8 cellular contexts compared by ENCODE assay signal in the genomic region with DNA sequence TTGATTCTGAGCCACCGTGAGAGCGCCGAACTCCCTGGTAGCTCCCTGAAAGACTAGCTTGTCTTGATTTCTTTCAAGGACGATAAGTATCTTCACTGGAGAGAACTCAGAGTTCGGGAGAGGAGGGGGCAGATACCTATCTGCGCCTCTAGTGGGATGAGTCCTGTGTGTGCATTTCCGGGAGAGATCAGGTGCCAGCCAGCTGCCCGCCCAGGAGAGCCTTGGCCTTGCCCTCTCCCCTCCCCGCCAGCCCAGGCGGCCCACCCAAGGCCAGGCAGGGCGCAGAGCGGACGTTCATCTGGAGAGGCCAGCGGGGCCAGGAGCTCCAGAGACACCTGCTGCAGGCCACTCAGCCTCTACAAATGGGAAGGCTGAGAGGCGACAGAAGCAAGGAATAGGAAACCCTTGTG. TPM values are rescaled to one million over a fixed set of nuclear protein-coding genes. Genes with fewer than 3 reads are reported as not detected.
DNase-seq lines count a peak whose midpoint lies in the region; ATAC-seq lines count a peak whose summit lies in the region.

No MANE protein-coding gene starts in this region.

- peaks cover 6% of the 10 kb centered on the region for H3K4me1 Mint-ChIP-seq in activated naive CD4-positive, alpha-beta T cell treated with anti-CD3 and anti-CD28 coated beads, Interleukin-2, amount 50 U/mL, for 24 hours
- H3K4me1 Mint-ChIP-seq in activated naive CD8-positive, alpha-beta T cell treated with anti-CD3 and anti-CD28 coated beads, Interleukin-2, amount 10 ng/mL, durations not matched to agents 7 days and 5 days: peaks cover 12% of the 10 kb centered on the region
- H3K4me1 Mint-ChIP-seq in stimulated activated naive CD8-positive, alpha-beta T cell treated with anti-CD3 and anti-CD28 coated beads, Interleukin-15, amount 100 ng/mL, for 72 hours: peaks cover 50% of the 10 kb centered on the region

- peak overlapping the region; percentile 87 for H3K4me3 ChIP-seq in iPS-20b (ENCODE audit: low read length)

- 0 out of 2 replicates have a peak, but pooled peaks cover 8% of the 10 kb centered on the region for H3K36me3 ChIP-seq in iPS-20b (ENCODE audit: insufficient read depth, low read depth, low read length)

- H3K36me3 Mint-ChIP-seq in activated naive CD4-positive, alpha-beta T cell treated with anti-CD3 and anti-CD28 coated beads, Interleukin-2, amount 50 U/mL, for 24 hours: peaks cover 2% of the 10 kb centered on the region
- no peaks in the 10 kb centered on the region for H3K36me3 Mint-ChIP-seq in activated naive CD8-positive, alpha-beta T cell treated with anti-CD3 and anti-CD28 coated beads, Interleukin-2, amount 10 ng/mL, durations not matched to agents 7 days and 5 days

- no peak for ATAC-seq in activated naive CD8-positive, alpha-beta T cell treated with anti-CD3 and anti-CD28 coated beads, Interleukin-2, amount 10 ng/mL, durations not matched to agents 7 days and 5 days (ENCODE audit: low read depth)
- ATAC-seq in stimulated activated naive CD8-positive, alpha-beta T cell treated with anti-CD3 and anti-CD28 coated beads, Interleukin-15, amount 100 ng/mL, for 72 hours: peak; percentile 28
- no peak for ATAC-seq in HG02870 (IDR thresholded peaks at IDR 0.05; ENCODE audit: unreplicated experiment)

- H3K27ac ChIP-seq in iPS-20b (ENCODE audit: low read length): no peak overlapping the region

- no peak for DNase-seq in activated naive CD4-positive, alpha-beta T cell treated with Interleukin-2 at 50 U/mL for 16 hours
- no peak for DNase-seq in activated naive CD8-positive, alpha-beta T cell treated with anti-CD3 and anti-CD28 coated beads, Interleukin-2, amount 10 ng/mL, durations not matched to agents 7 days and 5 days
- DNase-seq in stimulated activated naive CD8-positive, alpha-beta T cell treated with anti-CD3 and anti-CD28 coated beads, Interleukin-15, amount 100 ng/mL, for 72 hours: peak; percentile 14 to 17
- DNase-seq in stimulated activated CD4-positive, alpha-beta T cell treated with anti-CD3 and anti-CD28 coated beads, Interleukin-15, amount 100 ng/mL, for 24 hours: no peak
- no peak for DNase-seq in stimulated activated CD4-positive, alpha-beta T cell treated with anti-CD3 and anti-CD28 coated beads, Interleukin-12 subunit alpha, Interleukin-12 subunit beta, amount 100 ng/mL, for 4 hours

- no peaks in the 10 kb centered on the region for H3K9me3 ChIP-seq in iPS-20b (ENCODE audit: insufficient read depth, low read depth, low read length)

- H3K27me3 ChIP-seq in iPS-20b (ENCODE audit: insufficient read depth, low read length): peaks cover 52% of the 10 kb centered on the region

- H3K4me3 Mint-ChIP-seq in activated naive CD4-positive, alpha-beta T cell treated with anti-CD3 and anti-CD28 coated beads, Interleukin-2, amount 50 U/mL, for 24 hours: peak overlapping the region; percentile 67
- peak overlapping the region; percentile 62 for H3K4me3 Mint-ChIP-seq in activated naive CD8-positive, alpha-beta T cell treated with anti-CD3 and anti-CD28 coated beads, Interleukin-2, amount 10 ng/mL, durations not matched to agents 7 days and 5 days
- peak overlapping the region; percentile 74 to 82 for H3K4me3 Mint-ChIP-seq in stimulated activated naive CD8-positive, alpha-beta T cell treated with anti-CD3 and anti-CD28 coated beads, Interleukin-15, amount 100 ng/mL, for 72 hours

- H3K4me1 ChIP-seq in iPS-20b (ENCODE audit: insufficient read depth, low read length): peaks cover 58% of the 10 kb centered on the region

- POLR2A ChIA-PET in activated naive CD8-positive, alpha-beta T cell treated with anti-CD3 and anti-CD28 coated beads, Interleukin-2, amount 10 ng/mL, durations not matched to agents 7 days and 5 days (lab: Charles Lee): interaction anchor here (1.3 kb wide), 1 partner anchor 18 kb away, joined by 3 read pairs; no protein-coding TSS in a partner anchor

- H3K27me3 Mint-ChIP-seq in activated naive CD4-positive, alpha-beta T cell treated with anti-CD3 and anti-CD28 coated beads, Interleukin-2, amount 50 U/mL, for 24 hours: peaks cover 25% of the 10 kb centered on the region
- H3K27me3 Mint-ChIP-seq in activated naive CD8-positive, alpha-beta T cell treated with anti-CD3 and anti-CD28 coated beads, Interleukin-2, amount 10 ng/mL, durations not matched to agents 7 days and 5 days: peaks cover 37% of the 10 kb centered on the region
- peaks cover 60% of the 10 kb centered on the region for H3K27me3 Mint-ChIP-seq in stimulated activated naive CD8-positive, alpha-beta T cell treated with anti-CD3 and anti-CD28 coated beads, Interleukin-15, amount 100 ng/mL, for 72 hours

- H3K27ac Mint-ChIP-seq in activated naive CD4-positive, alpha-beta T cell treated with anti-CD3 and anti-CD28 coated beads, Interleukin-2, amount 50 U/mL, for 24 hours: no peak overlapping the region
- peak overlapping the region; percentile 15 for H3K27ac Mint-ChIP-seq in activated naive CD8-positive, alpha-beta T cell treated with anti-CD3 and anti-CD28 coated beads, Interleukin-2, amount 10 ng/mL, durations not matched to agents 7 days and 5 days
- no peak overlapping the region for H3K27ac Mint-ChIP-seq in stimulated activated naive CD8-positive, alpha-beta T cell treated with anti-CD3 and anti-CD28 coated beads, Interleukin-15, amount 100 ng/mL, for 72 hours

- no peaks in the 10 kb centered on the region for H3K9me3 Mint-ChIP-seq in activated naive CD4-positive, alpha-beta T cell treated with anti-CD3 and anti-CD28 coated beads, Interleukin-2, amount 50 U/mL, for 24 hours
- H3K9me3 Mint-ChIP-seq in activated naive CD8-positive, alpha-beta T cell treated with anti-CD3 and anti-CD28 coated beads, Interleukin-2, amount 10 ng/mL, durations not matched to agents 7 days and 5 days: no peaks in the 10 kb centered on the region
- H3K9me3 Mint-ChIP-seq in stimulated activated naive CD8-positive, alpha-beta T cell treated with anti-CD3 and anti-CD28 coated beads, Interleukin-15, amount 100 ng/mL, for 72 hours: no peaks in the 10 kb centered on the region

- H3K9ac ChIP-seq in iPS-20b (ENCODE audit: low read depth, low read length): peak overlapping the region; percentile 79; the same call in 1 of the 2 replicates

RNA-seq across cellular contexts. Expression of gene CD9, which starts 1.0 kb away (rescaled TPM):
- total RNA-seq in activated naive CD8-positive, alpha-beta T cell treated with anti-CD3 and anti-CD28 coated beads, Interleukin-2, amount 10 ng/mL, durations not matched to agents 7 days and 5 days: 10 to 100 TPM in 1 of 2 experiments, 1 to 10 TPM in 1; 8.8 to 14.0 TPM

Comparison
In these comparisons a context has a peak if more than half of its experiments do, and no peak if none do; other contexts are left out.
1. DNase-seq: peak in stimulated activated naive CD8-positive, alpha-beta T cell treated with anti-CD3 and anti-CD28 coated beads, Interleukin-15, amount 100 ng/mL, for 72 hours (2 of 2); none in activated naive CD4-positive, alpha-beta T cell treated with Interleukin-2 at 50 U/mL for 16 hours (single experiment), activated naive CD8-positive, alpha-beta T cell treated with anti-CD3 and anti-CD28 coated beads, Interleukin-2, amount 10 ng/mL, durations not matched to agents 7 days and 5 days (single experiment), stimulated activated CD4-positive, alpha-beta T cell treated with anti-CD3 and anti-CD28 coated beads, Interleukin-15, amount 100 ng/mL, for 24 hours (single experiment) and stimulated activated CD4-positive, alpha-beta T cell treated with anti-CD3 and anti-CD28 coated beads, Interleukin-12 subunit alpha, Interleukin-12 subunit beta, amount 100 ng/mL, for 4 hours (single experiment).
2. Peak in every context shown above with its lines, with median percentiles within 50 percentile points of each other: H3K4me3 Mint-ChIP-seq.